Comparison of ENCODE assay signal across 19 cellular contexts in the genomic region with DNA sequence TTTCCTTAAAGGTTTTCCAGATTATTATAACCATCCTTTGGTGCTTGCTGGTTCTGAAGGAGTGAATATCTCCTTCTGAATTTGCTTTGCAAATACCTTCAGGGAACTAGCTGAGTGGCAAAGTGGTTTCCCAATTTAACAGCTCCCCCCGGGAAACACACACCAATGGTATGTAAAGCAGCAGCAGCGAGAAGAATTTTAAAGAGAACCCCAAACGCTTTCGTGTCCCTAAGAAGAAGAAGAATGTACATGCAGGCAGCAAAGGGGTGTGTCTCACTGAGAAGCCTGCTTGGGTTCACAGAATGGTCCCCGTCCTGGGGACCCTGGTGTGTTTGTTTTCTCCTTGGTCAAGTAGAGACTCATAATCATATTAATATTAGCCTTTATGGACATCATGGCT. TPM values are rescaled to one million over a fixed set of nuclear protein-coding genes. Genes with fewer than 3 reads are reported as not detected.
DNase-seq lines count a peak whose midpoint lies in the region; ATAC-seq, FAIRE-seq and TF ChIP-seq lines count a peak whose summit lies in the region.
"Had no signal": no experiment of that assay in that cellular context is flagged by ENCODE, and none has a peak within 500 bp of the region (broad histone marks: within the 10 kb centered on the region; RNA-seq: fewer than 3 reads in every experiment).

No MANE protein-coding gene starts in this region.

- no peaks in the 10 kb centered on the region for H3K27me3 Mint-ChIP-seq in activated CD4-positive, alpha-beta T cell treated with anti-CD3 and anti-CD28 coated beads for 36 hours
- no peaks in the 10 kb centered on the region for H3K27me3 Mint-ChIP-seq in activated CD8-positive, alpha-beta memory T cell treated with anti-CD3 and anti-CD28 coated beads, Interleukin-2, amount 10 ng/mL, durations not matched to agents 7 days and 5 days
- H3K27me3 Mint-ChIP-seq: activated CD4-positive, alpha-beta T cell treated with anti-CD3 and anti-CD28 coated beads, Interleukin-2, amount 10 ng/mL, durations not matched to agents 7 days and 5 days had no signal

- no peaks in the 10 kb centered on the region for H3K9me3 Mint-ChIP-seq in activated CD4-positive, alpha-beta T cell treated with anti-CD3 and anti-CD28 coated beads for 36 hours (ENCODE audit: low read depth)
- no peaks in the 10 kb centered on the region for H3K9me3 Mint-ChIP-seq in activated CD8-positive, alpha-beta memory T cell treated with anti-CD3 and anti-CD28 coated beads, Interleukin-2, amount 10 ng/mL, durations not matched to agents 7 days and 5 days (ENCODE audit: low read depth)
- H3K9me3 Mint-ChIP-seq: activated CD4-positive, alpha-beta T cell treated with anti-CD3 and anti-CD28 coated beads, Interleukin-2, amount 10 ng/mL, durations not matched to agents 7 days and 5 days; activated naive CD4-positive, alpha-beta T cell treated with anti-CD3 and anti-CD28 coated beads, Interleukin-2, amount 50 U/mL, for 72 hours had no signal

- no peak for TF ChIP-seq CTCF in HCT116 (IDR thresholded peaks at IDR 0.05 in 2 of 3, conservative IDR thresholded peaks at IDR 0.05 in 1 of 3; ENCODE audit: borderline replicate concordance in 1 of 3, insufficient read depth in 1 of 3, low read depth in 2 of 3, low read length in 2 of 3)

- H3K9me2 ChIP-seq in HCT116 (ENCODE audit: insufficient read depth) = no peaks in the 10 kb centered on the region

- H2BK5ac ChIP-seq in neuronal stem cell (ENCODE audit: low read length) = no peak overlapping the region

- peaks cover 5% of the 10 kb centered on the region for H3K79me2 ChIP-seq in HCT116 (ENCODE audit: insufficient read depth, low read length)

- BruUV-seq in HCT116 (replicated peaks; lab: Mats Ljungman, UMichigan) = no TSS peak

- H2BK120ac ChIP-seq in neuronal stem cell (ENCODE audit: low read depth, low read length) = no peak overlapping the region

- DNase-seq in activated CD4-positive, alpha-beta T cell treated with anti-CD3 and anti-CD28 coated beads for 36 hours = no peak
- DNase-seq in activated CD4-positive, alpha-beta T cell treated with anti-CD3 and anti-CD28 coated beads for 4 hours = no peak
- no peak for DNase-seq in HCT116 (ENCODE audit: low read depth, low spot score)
- DNase-seq in activated CD8-positive, alpha-beta memory T cell treated with anti-CD3 and anti-CD28 coated beads, Interleukin-2, amount 10 ng/mL, durations not matched to agents 7 days and 5 days = peak; percentile 37
- no peak for DNase-seq in neuronal stem cell (ENCODE audit: low spot score)
- no peak for DNase-seq in NCI-H128 (lab: John Stamatoyannopoulos, UW; ENCODE audit: unreplicated experiment)
- DNase-seq in frontal cortex (ENCODE audit: low spot score in 2 of 2) = no peak
- DNase-seq: activated CD4-positive, alpha-beta T cell treated with anti-CD3 and anti-CD28 coated beads, Interleukin-2, amount 10 ng/mL, durations not matched to agents 7 days and 5 days; caudate nucleus; DMS153; NCI-H748 treated with DMSO at 0.1 percent for 48 hours; SJCRH30; upper lobe of right lung had no signal

- no peak overlapping the region for H2BK12ac ChIP-seq in neuronal stem cell (ENCODE audit: low read length)

- no peak for TF ChIP-seq RAD21 in HCT116 (IDR thresholded peaks at IDR 0.05; ENCODE audit: low read depth)

- H2BK15ac ChIP-seq in neuronal stem cell (ENCODE audit: low read length) = no peak overlapping the region

- no peak overlapping the region for H4K8ac ChIP-seq in neuronal stem cell (ENCODE audit: low read depth, low read length)

- H3K27ac ChIP-seq in HCT116 (ENCODE audit: low read depth, low read length) (no peak overlapping the region), neuronal stem cell (replicated peaks; ENCODE audit: low read length) (no peak overlapping the region)
- H3K27ac ChIP-seq: epithelial cell of prostate, pancreas, SJCRH30, upper lobe of right lung had no signal

- H3K79me1 ChIP-seq in neuronal stem cell (ENCODE audit: low read depth, low read length) = peaks cover 3% of the 10 kb centered on the region

- H3K4me3 ChIP-seq in HCT116 (replicated peaks in 1 of 2; ENCODE audit: low read depth in 1 of 2, low read length in 2 of 2) (no peak overlapping the region), neuronal stem cell (ENCODE audit: low read length in 2 of 2) (no peak overlapping the region)
- H3K4me3 ChIP-seq: pancreas, SJCRH30, upper lobe of right lung had no signal

- no peak for FAIRE-seq in frontal cortex (lab: Jason Lieb, UNC)
- FAIRE-seq: pancreas had no signal

- H4K20me1 ChIP-seq in HCT116 (ENCODE audit: insufficient read depth) = no peaks in the 10 kb centered on the region

- no peak overlapping the region for H3K14ac ChIP-seq in neuronal stem cell (ENCODE audit: low read length)

- H2AFZ ChIP-seq in HCT116 (ENCODE audit: low read depth, low read length, poor library complexity, severe bottlenecking) = peak overlapping the region; percentile 2
- peak overlapping the region; percentile 77 for H2AFZ ChIP-seq in neuronal stem cell (ENCODE audit: low read length)

- H3K4me1 Mint-ChIP-seq in activated CD4-positive, alpha-beta T cell treated with anti-CD3 and anti-CD28 coated beads for 36 hours = peaks cover 16% of the 10 kb centered on the region
- H3K4me1 Mint-ChIP-seq in activated CD8-positive, alpha-beta memory T cell treated with anti-CD3 and anti-CD28 coated beads, Interleukin-2, amount 10 ng/mL, durations not matched to agents 7 days and 5 days = peaks cover 25% of the 10 kb centered on the region

- TF ChIP-seq POLR2A in HCT116 (IDR thresholded peaks at IDR 0.05; ENCODE audit: borderline replicate concordance, extremely low read depth, insufficient read depth, insufficient read length) = no peak

- no peak overlapping the region for H4K91ac ChIP-seq in neuronal stem cell (ENCODE audit: low read depth, low read length, poor library complexity)

- H2AK5ac ChIP-seq in neuronal stem cell (ENCODE audit: low read depth, low read length) = no peak overlapping the region

- H3K23ac ChIP-seq in neuronal stem cell (ENCODE audit: low read depth, low read length, poor library complexity) = no peak overlapping the region

- H3K27me3 ChIP-seq in HCT116 (ENCODE audit: insufficient read depth, low read length) (no peaks in the 10 kb centered on the region), neuronal stem cell (ENCODE audit: control insufficient read depth in 3 of 3, insufficient read depth in 3 of 3, low read depth in 1 of 3, low read length in 3 of 3) (no peaks in the 10 kb centered on the region)
- H3K27me3 ChIP-seq: SJCRH30, upper lobe of right lung had no signal

- WGBS in neuronal stem cell (ENCODE audit: extremely low coverage in 2 of 2, insufficient read length in 2 of 2, insufficient replicate concordance in 1 of 2), 2 donors = no CpG with 5 or more reads among the region's 5 CpGs

- CTCF ChIA-PET in activated CD4-positive, alpha-beta T cell treated with anti-CD3 and anti-CD28 coated beads for 36 hours (lab: Charles Lee) = no interaction called here
- CTCF ChIA-PET in HCT116 (lab: Charles Lee) = no interaction called here
- CTCF ChIA-PET in activated CD8-positive, alpha-beta memory T cell treated with anti-CD3 and anti-CD28 coated beads, Interleukin-2, amount 10 ng/mL, durations not matched to agents 7 days and 5 days (lab: Charles Lee) = no interaction called here

- H3K18ac ChIP-seq in neuronal stem cell (ENCODE audit: low read length) = no peak overlapping the region

- no peaks in the 10 kb centered on the region for H3K36me3 ChIP-seq in HCT116 (ENCODE audit: control insufficient read depth in 1 of 2, insufficient read depth in 2 of 2, low read length in 2 of 2)
- H3K36me3 ChIP-seq in neuronal stem cell (replicated peaks in 1 of 2; ENCODE audit: control insufficient read depth in 2 of 2, insufficient read depth in 2 of 2, low read length in 2 of 2) = no peaks in the 10 kb centered on the region
- H3K36me3 ChIP-seq: pancreas, SJCRH30, upper lobe of right lung had no signal

- POLR2A ChIA-PET in activated CD4-positive, alpha-beta T cell treated with anti-CD3 and anti-CD28 coated beads for 36 hours (lab: Charles Lee) = no interaction called here
- POLR2A ChIA-PET in HCT116 (lab: Charles Lee) = no interaction called here

- H3K9ac ChIP-seq in HCT116 (ENCODE audit: low read length) (no peak overlapping the region), neuronal stem cell (ENCODE audit: low read depth, low read length, poor library complexity) (no peak overlapping the region)

- H3K4ac ChIP-seq in neuronal stem cell (ENCODE audit: low read length) = no peak overlapping the region

- H3K4me3 Mint-ChIP-seq in activated CD4-positive, alpha-beta T cell treated with anti-CD3 and anti-CD28 coated beads for 36 hours = no peak overlapping the region
- no peak overlapping the region for H3K4me3 Mint-ChIP-seq in activated CD8-positive, alpha-beta memory T cell treated with anti-CD3 and anti-CD28 coated beads, Interleukin-2, amount 10 ng/mL, durations not matched to agents 7 days and 5 days
- H3K4me3 Mint-ChIP-seq: activated CD4-positive, alpha-beta T cell treated with anti-CD3 and anti-CD28 coated beads, Interleukin-2, amount 10 ng/mL, durations not matched to agents 7 days and 5 days had no signal

- H3K4me2 ChIP-seq in HCT116 (ENCODE audit: low read length) (no peak overlapping the region), neuronal stem cell (ENCODE audit: insufficient read depth, low read length, poor library complexity, severe bottlenecking) (no peak overlapping the region)

- H3K27ac Mint-ChIP-seq in activated CD4-positive, alpha-beta T cell treated with anti-CD3 and anti-CD28 coated beads for 36 hours = peak overlapping the region; percentile 19
- peak overlapping the region; percentile 69 for H3K27ac Mint-ChIP-seq in activated CD8-positive, alpha-beta memory T cell treated with anti-CD3 and anti-CD28 coated beads, Interleukin-2, amount 10 ng/mL, durations not matched to agents 7 days and 5 days
- H3K27ac Mint-ChIP-seq: activated CD4-positive, alpha-beta T cell treated with anti-CD3 and anti-CD28 coated beads, Interleukin-2, amount 10 ng/mL, durations not matched to agents 7 days and 5 days; activated naive CD4-positive, alpha-beta T cell treated with anti-CD3 and anti-CD28 coated beads, Interleukin-2, amount 50 U/mL, for 72 hours had no signal

- peaks cover 3 to 21% of the 10 kb centered on the region in 2 experiments; a peak in 3 of 4 replicates for H3K4me1 ChIP-seq in HCT116 (ENCODE audit: control insufficient read depth in 1 of 2, insufficient read depth in 2 of 2, low read length in 2 of 2)
- H3K4me1 ChIP-seq in neuronal stem cell (ENCODE audit: control insufficient read depth in 2 of 2, insufficient read depth in 1 of 2, low read depth in 1 of 2, low read length in 2 of 2) = no peaks in the 10 kb centered on the region
- H3K4me1 ChIP-seq: pancreas, SJCRH30, upper lobe of right lung had no signal

- H3K9me3 ChIP-seq in HCT116 (ENCODE audit: control insufficient read depth in 1 of 2, insufficient read depth in 1 of 2, low read depth in 1 of 2, low read length in 2 of 2) (no peaks in the 10 kb centered on the region), neuronal stem cell (replicated peaks in 1 of 2; ENCODE audit: control insufficient read depth in 2 of 2, insufficient read depth in 1 of 2, low read depth in 1 of 2, low read length in 2 of 2) (no peaks in the 10 kb centered on the region)
- H3K9me3 ChIP-seq: pancreas, SJCRH30, upper lobe of right lung had no signal

- ATAC-seq in activated CD4-positive, alpha-beta T cell treated with anti-CD3 and anti-CD28 coated beads for 36 hours = no peak
- ATAC-seq in HCT116 = no peak
- ATAC-seq in activated CD8-positive, alpha-beta memory T cell treated with anti-CD3 and anti-CD28 coated beads, Interleukin-2, amount 10 ng/mL, durations not matched to agents 7 days and 5 days = no peak
- ATAC-seq in activated CD4-positive, CD25-positive, alpha-beta regulatory T cell treated with anti-CD3 and anti-CD28 coated beads, Interleukin-2, amount 50 U/mL, for 24 hours = no peak
- ATAC-seq: activated naive CD4-positive, alpha-beta T cell treated with anti-CD3 and anti-CD28 coated beads, Interleukin-2, amount 50 U/mL, for 72 hours; pancreas; upper lobe of right lung had no signal

- intact Hi-C loops in activated CD4-positive, alpha-beta T cell treated with anti-CD3 and anti-CD28 coated beads for 36 hours (cut with DNase I, micrococcal nuclease) = no loop called here
- intact Hi-C loops in HCT116 (cut with micrococcal nuclease) = no loop called here

- H3K36me3 Mint-ChIP-seq in activated CD4-positive, alpha-beta T cell treated with anti-CD3 and anti-CD28 coated beads for 36 hours (ENCODE audit: low read depth) = no peaks in the 10 kb centered on the region
- no peaks in the 10 kb centered on the region for H3K36me3 Mint-ChIP-seq in activated CD8-positive, alpha-beta memory T cell treated with anti-CD3 and anti-CD28 coated beads, Interleukin-2, amount 10 ng/mL, durations not matched to agents 7 days and 5 days

- RAD21 ChIA-PET in HCT116 (lab: Charles Lee; ENCODE audit: low non-redundant PET in 1 of 2, low total read pairs in 2 of 2, uncharacterized antibody in 2 of 2, unreplicated experiment in 2 of 2) = no interaction called here

RNA-seq across cellular contexts. Expression of a gene that starts 4.2 kb away (rescaled TPM):
- 10 to 100 TPM; 49.7 to 51.2 TPM for total RNA-seq in activated CD4-positive, alpha-beta T cell treated with anti-CD3 and anti-CD28 coated beads for 36 hours
- total RNA-seq in HCT116 (2021; ENCODE audit: unreplicated experiment) (35.4 TPM), frontal cortex (12.2 TPM)
- 22.0 and 30.0 TPM in 2 replicates for polyA plus RNA-seq in HCT116 (2012)
- 10 to 100 TPM; 83.9 to 88.8 TPM for total RNA-seq in activated CD8-positive, alpha-beta memory T cell treated with anti-CD3 and anti-CD28 coated beads, Interleukin-2, amount 10 ng/mL, durations not matched to agents 7 days and 5 days
- polyA plus RNA-seq in neuronal stem cell (2013, experiment 1 of 2) = 24.9 TPM
- polyA plus RNA-seq in neuronal stem cell (2013, experiment 2 of 2) = 23.8 TPM

RNA-seq across cellular contexts. Expression of a gene that starts 27.7 kb away (rescaled TPM):
- under 1 TPM; 0.51 to 0.82 TPM for total RNA-seq in activated CD4-positive, alpha-beta T cell treated with anti-CD3 and anti-CD28 coated beads for 36 hours
- total RNA-seq in HCT116 (2021; ENCODE audit: unreplicated experiment) = not detected
- polyA plus RNA-seq in HCT116 (2012) = 0.18 TPM in 1 of 2 replicates, not detected in the other
- 1 to 10 TPM; 1.2 to 5.0 TPM for total RNA-seq in activated CD8-positive, alpha-beta memory T cell treated with anti-CD3 and anti-CD28 coated beads, Interleukin-2, amount 10 ng/mL, durations not matched to agents 7 days and 5 days
- not detected for polyA plus RNA-seq in neuronal stem cell (2013, experiment 1 of 2)
- 0.06 TPM for polyA plus RNA-seq in neuronal stem cell (2013, experiment 2 of 2)
- total RNA-seq in frontal cortex = 0.41 TPM
- total RNA-seq: activated CD4-positive, alpha-beta T cell treated with anti-CD3 and anti-CD28 coated beads, Interleukin-2, amount 10 ng/mL, durations not matched to agents 7 days and 5 days; lower leg skin; SJCRH30; upper lobe of right lung had no signal
- polyA plus RNA-seq: AG04450 had no signal

RNA-seq across cellular contexts. Expression of a gene that starts 50.2 kb away (rescaled TPM):
- 10 to 100 TPM; 19.8 to 21.2 TPM for total RNA-seq in activated CD4-positive, alpha-beta T cell treated with anti-CD3 and anti-CD28 coated beads for 36 hours
- 0.44 TPM for total RNA-seq in HCT116 (2021; ENCODE audit: unreplicated experiment)
- polyA plus RNA-seq in HCT116 (2012) = not detected in 2 replicates
- total RNA-seq in activated CD8-positive, alpha-beta memory T cell treated with anti-CD3 and anti-CD28 coated beads, Interleukin-2, amount 10 ng/mL, durations not matched to agents 7 days and 5 days = 100 to 1,000 TPM in 1 of 2 experiments, 10 to 100 TPM in 1; 82.4 to 109 TPM
- 0.26 TPM for polyA plus RNA-seq in neuronal stem cell (2013, experiment 1 of 2)
- 0.29 TPM for polyA plus RNA-seq in neuronal stem cell (2013, experiment 2 of 2)
- under 0.01 TPM for total RNA-seq in frontal cortex
- polyA plus RNA-seq: AG04450 had no signal

Comparison
In these comparisons a context has a peak if more than half of its experiments do, and no peak if none do; other contexts are left out.
1. RNA of a gene that starts 50.2 kb away (total RNA-seq): 82.4 to 109 TPM in activated CD8-positive, alpha-beta memory T cell treated with anti-CD3 and anti-CD28 coated beads, Interleukin-2, amount 10 ng/mL, durations not matched to agents 7 days and 5 days and 19.8 to 21.2 TPM in activated CD4-positive, alpha-beta T cell treated with anti-CD3 and anti-CD28 coated beads for 36 hours; 0.44 TPM in HCT116 (single experiment) and under 0.01 TPM in frontal cortex (single experiment); every median in the first group is over 10 times any median in the second.